30 cellular contexts compared by ENCODE assay signal in genomic region chr1:32028746-32029145, GRCh38. TPM values are rescaled to one million over a fixed set of nuclear protein-coding genes. Genes with fewer than 3 reads are reported as not detected.
DNase-seq lines count a peak whose midpoint lies in the region; ATAC-seq, FAIRE-seq and TF ChIP-seq lines count a peak whose summit lies in the region.
"Had no signal": no experiment of that assay in that cellular context is flagged by ENCODE, and none has a peak within 500 bp of the region (broad histone marks: within the 10 kb centered on the region; RNA-seq: fewer than 3 reads in every experiment).

No MANE protein-coding gene starts in this region.

- no peak for TF ChIP-seq POLR2A in uterus (IDR thresholded peaks at IDR 0.05)

- DNase-seq in CD4-positive, alpha-beta memory T cell: no peak
- DNase-seq in ELR (ENCODE audit: low read depth) (peak; percentile 52), NCI-H69 (lab: John Stamatoyannopoulos, UW) (peak; percentile 3), kidney tubule cell (ENCODE audit: low spot score) (peak; percentile 70), small intestine (no peak), uterus (no peak), WTC11 (ENCODE audit: low spot score) (no peak)
- DNase-seq: activated CD4-positive, CD25-positive, alpha-beta regulatory T cell treated with anti-CD3 and anti-CD28 coated beads, Interleukin-2, amount 50 U/mL, for 72 hours; activated naive CD4-positive, alpha-beta T cell; activated T-cell treated with anti-CD3 and anti-CD28 coated beads, Interleukin-2, amount 50 U/mL, for 4 hours; brain microvascular endothelial cell; CD8-positive, alpha-beta memory T cell; DMS79; endodermal cell; NCI-H1694; NCI-H226; Peyer's patch; right lobe of liver; SJCRH30; stimulated activated naive CD4-positive, alpha-beta T cell treated with Interleukin-2 at 50 U/mL for 16 hours; T-helper 1 cell; thyroid gland had no signal

- POLR2A ChIA-PET in CD4-positive, alpha-beta memory T cell (lab: Charles Lee; ENCODE audit: partially characterized antibody): no interaction called here
- POLR2A ChIA-PET in WTC11 (lab: Charles Lee): no interaction called here

- H3K27ac ChIP-seq in CD4-positive, alpha-beta memory T cell (ENCODE audit: low read depth, low read length): no peak overlapping the region
- H3K27ac ChIP-seq in small intestine (ENCODE audit: low read depth in 1 of 2, low read length in 1 of 2) (no peak overlapping the region), uterus (no peak overlapping the region)
- H3K27ac ChIP-seq: brain microvascular endothelial cell, KMS-11, neural progenitor cell, Peyer's patch, right lobe of liver, SJCRH30, thyroid gland had no signal

- H3K4me3 Mint-ChIP-seq in CD4-positive, alpha-beta memory T cell: no peak overlapping the region
- H3K4me3 Mint-ChIP-seq in WTC11: no peak overlapping the region
- H3K4me3 Mint-ChIP-seq: activated T-cell treated with anti-CD3 and anti-CD28 coated beads, Interleukin-2, amount 50 U/mL, for 4 hours; CD8-positive, alpha-beta memory T cell; endodermal cell; neural progenitor cell had no signal

- intact Hi-C loops in CD4-positive, alpha-beta memory T cell (cut with micrococcal nuclease): no loop called here
- intact Hi-C loops in uterus (cut with DNase I; ENCODE audit: low total_unique reads): no loop called here

- TF ChIP-seq CTCF in uterus (IDR thresholded peaks at IDR 0.05) (no peak), WTC11 (IDR thresholded peaks at IDR 0.05) (no peak)

- H3K27me3 Mint-ChIP-seq in CD4-positive, alpha-beta memory T cell: no peaks in the 10 kb centered on the region
- no peaks in the 10 kb centered on the region for H3K27me3 Mint-ChIP-seq in WTC11 (ENCODE audit: low read depth)
- H3K27me3 Mint-ChIP-seq: CD8-positive, alpha-beta memory T cell had no signal

- no peaks in the 10 kb centered on the region for H3K9me3 Mint-ChIP-seq in CD4-positive, alpha-beta memory T cell
- no peaks in the 10 kb centered on the region for H3K9me3 Mint-ChIP-seq in WTC11
- H3K9me3 Mint-ChIP-seq: activated T-cell treated with anti-CD3 and anti-CD28 coated beads, Interleukin-2, amount 50 U/mL, for 4 hours; CD8-positive, alpha-beta memory T cell; endodermal cell; neural progenitor cell had no signal

- CTCF ChIA-PET in CD4-positive, alpha-beta memory T cell (lab: Charles Lee; ENCODE audit: partially characterized antibody): interaction anchor here (0.7 kb wide), 1 partner anchor 94 kb away, joined by 3 read pairs; no protein-coding TSS in a partner anchor
- CTCF ChIA-PET in WTC11 (lab: Charles Lee): interaction anchor here (0.6 kb wide), 1 partner anchor 22 kb away, joined by 3 read pairs; no protein-coding TSS in a partner anchor

- peak overlapping the region in 4 of 7 donors; percentile 29 to 48 (median 44) for H3K27ac Mint-ChIP-seq in CD4-positive, alpha-beta memory T cell
- no peak overlapping the region for H3K27ac Mint-ChIP-seq in WTC11
- H3K27ac Mint-ChIP-seq: endodermal cell, neural progenitor cell had no signal

- H3K4me1 ChIP-seq in CD4-positive, alpha-beta memory T cell (ENCODE audit: insufficient read depth, low read length): peaks cover 31% of the 10 kb centered on the region
- H3K4me1 ChIP-seq in small intestine (ENCODE audit: control insufficient read depth in 2 of 2, insufficient read depth in 1 of 2, low read depth in 1 of 2, low read length in 1 of 2) (no peaks in the 10 kb centered on the region), uterus (peaks cover 5 to 11% of the 10 kb centered on the region in 2 donors)
- H3K4me1 ChIP-seq: neural progenitor cell, right lobe of liver had no signal

- no peaks in the 10 kb centered on the region for H3K9me3 ChIP-seq in CD4-positive, alpha-beta memory T cell (ENCODE audit: control insufficient read depth in 1 of 2, low read length in 2 of 2)
- H3K9me3 ChIP-seq in small intestine (ENCODE audit: control insufficient read depth, low read depth) (no peaks in the 10 kb centered on the region), uterus (no peaks in the 10 kb centered on the region)
- H3K9me3 ChIP-seq: Peyer's patch, right lobe of liver, SJCRH30, thyroid gland had no signal

- no peak for FAIRE-seq in small intestine (lab: Jason Lieb, UNC)
- FAIRE-seq: colon, GM12892, H54, keratinocyte had no signal

- peaks cover 25 to 49% of the 10 kb centered on the region in 2 donors for H3K36me3 Mint-ChIP-seq in CD4-positive, alpha-beta memory T cell
- peaks cover 33% of the 10 kb centered on the region for H3K36me3 Mint-ChIP-seq in WTC11

- H3K4me3 ChIP-seq in CD4-positive, alpha-beta memory T cell (ENCODE audit: low read length in 2 of 2): no peak overlapping the region
- H3K4me3 ChIP-seq in small intestine (ENCODE audit: low read depth in 1 of 2, low read length in 2 of 2) (no peak overlapping the region), uterus (no peak overlapping the region)
- H3K4me3 ChIP-seq: lung, neural progenitor cell, Peyer's patch, right lobe of liver, SJCRH30, thyroid gland had no signal

- 71 to 89% (median 80%) methylated on average over 3 of the region's 3 CpGs for WGBS in small intestine, 3 donors

- no peaks in the 10 kb centered on the region for H3K27me3 ChIP-seq in CD4-positive, alpha-beta memory T cell (ENCODE audit: insufficient read depth, low read length)
- no peaks in the 10 kb centered on the region for H3K27me3 ChIP-seq in small intestine (ENCODE audit: control insufficient read depth in 2 of 2, insufficient read depth in 2 of 2, low read length in 2 of 2)
- H3K27me3 ChIP-seq in uterus: no peaks in the 10 kb centered on the region
- H3K27me3 ChIP-seq: brain microvascular endothelial cell, neural progenitor cell, Peyer's patch, right lobe of liver, SJCRH30, thyroid gland had no signal

- peaks cover 33 to 60% (median 44%) of the 10 kb centered on the region in 4 donors for H3K4me1 Mint-ChIP-seq in CD4-positive, alpha-beta memory T cell
- no peaks in the 10 kb centered on the region for H3K4me1 Mint-ChIP-seq in WTC11
- H3K4me1 Mint-ChIP-seq: neural progenitor cell had no signal

- peaks cover 27% of the 10 kb centered on the region for H3K36me3 ChIP-seq in CD4-positive, alpha-beta memory T cell (ENCODE audit: insufficient read depth, low read length)
- H3K36me3 ChIP-seq in small intestine (ENCODE audit: control insufficient read depth in 2 of 2, insufficient read depth in 2 of 2, low read length in 2 of 2) (peaks cover 7 to 13% of the 10 kb centered on the region in 2 donors), uterus (no peaks in the 10 kb centered on the region)

- ATAC-seq in HG02588 (IDR thresholded peaks at IDR 0.05; ENCODE audit: unreplicated experiment): no peak
- ATAC-seq in WTC11: no peak
- ATAC-seq: activated T-cell treated with anti-CD3 and anti-CD28 coated beads, Interleukin-2, amount 50 U/mL, for 4 hours; right lobe of liver had no signal

TF ChIP-seq in WTC11, 78 proteins besides CTCF, POLR2A, EP300 and RAD21 (continues in another document):
- no peak for TF ChIP-seq HMGA2 (CRISPR knock-in tag; IDR thresholded peaks at IDR 0.05)
- no peak for TF ChIP-seq GRHL2 (CRISPR knock-in tag; IDR thresholded peaks at IDR 0.05; ENCODE audit: insufficient replicate concordance, severe bottlenecking)
- no peak for TF ChIP-seq NR2C2 (CRISPR knock-in tag; IDR thresholded peaks at IDR 0.05)
- TF ChIP-seq SOX15 (CRISPR knock-in tag; IDR thresholded peaks at IDR 0.05): no peak
- TF ChIP-seq PRDM15 (CRISPR knock-in tag; IDR thresholded peaks at IDR 0.05): no peak
- no peak for TF ChIP-seq PRRX2 (CRISPR knock-in tag; IDR thresholded peaks at IDR 0.05)
- TF ChIP-seq EMX1 (CRISPR knock-in tag; IDR thresholded peaks at IDR 0.05): no peak
- no peak for TF ChIP-seq FOXJ3 (CRISPR knock-in tag; IDR thresholded peaks at IDR 0.05; ENCODE audit: borderline replicate concordance)

RNA-seq across cellular contexts. Expression of gene KHDRBS1, which starts 15.1 kb away (rescaled TPM):
- total RNA-seq in CD4-positive, alpha-beta memory T cell: 100 to 1,000 TPM; 114 to 122 TPM
- polyA plus RNA-seq in CD4-positive, alpha-beta memory T cell: 100 to 1,000 TPM in 1 of 2 donors, 10 to 100 TPM in 1; 70.8 to 116 TPM
- 10 to 100 TPM; 50.1 to 97.8 (median 57.6) TPM for polyA plus RNA-seq in small intestine
- total RNA-seq in uterus (100 to 1,000 TPM in 2 of 4 donors, 10 to 100 TPM in 2; 40.9 to 142 (median 96.5) TPM), WTC11 (2021) (254 to 264 TPM (median 256 TPM) in 3 replicates)

RNA-seq across cellular contexts. Expression of gene TMEM39B, which starts 44.0 kb away (rescaled TPM):
- total RNA-seq in CD4-positive, alpha-beta memory T cell: 10 to 100 TPM; 18.4 to 19.1 TPM
- polyA plus RNA-seq in CD4-positive, alpha-beta memory T cell: 1 to 10 TPM; 1.1 to 4.2 TPM
- polyA plus RNA-seq in small intestine: 10 to 100 TPM in 1 of 3 donors, 1 to 10 TPM in 2; 4.2 to 11.5 (median 4.6) TPM
- total RNA-seq in uterus (10 to 100 TPM in 1 of 4 donors, 1 to 10 TPM in 2, under 1 TPM in 1; 0.88 to 22.4 (median 3.6) TPM), WTC11 (2021) (18.8 to 25.8 TPM (median 23.8 TPM) in 3 replicates)

Comparison
In these comparisons a context has a peak if more than half of its experiments do, and no peak if none do; other contexts are left out.
1. DNase-seq: peak in ELR (single experiment), NCI-H69 (single experiment) and kidney tubule cell (single experiment); none in CD4-positive, alpha-beta memory T cell (0 of 5), small intestine (single experiment), uterus (0 of 2) and WTC11 (single experiment).